In the genomic region with DNA sequence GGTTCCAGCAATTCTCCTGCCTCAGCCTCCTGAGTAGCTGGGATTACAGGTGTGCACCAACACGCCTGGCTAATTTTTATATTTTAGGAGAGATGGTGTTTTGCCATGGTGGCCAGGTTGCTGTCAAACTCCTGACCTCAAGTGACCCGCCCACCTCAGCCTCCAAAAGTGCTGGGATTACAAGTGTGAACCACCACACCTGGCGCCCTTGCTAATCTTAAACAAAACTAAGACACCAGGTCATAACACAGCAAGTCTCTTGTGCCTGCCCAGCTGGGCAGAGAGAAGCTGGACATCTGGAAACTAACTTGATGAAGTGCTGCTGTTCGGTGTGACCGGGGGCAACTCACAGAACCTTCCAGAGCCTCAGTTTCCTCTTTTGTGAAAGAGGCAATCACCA, we compare ENCODE assay signal across 24 cellular contexts.
"Had no signal": no experiment of that assay in that cellular context is flagged by ENCODE, and none has a peak within 500 bp of the region (broad histone marks: within the 10 kb centered on the region; RNA-seq: fewer than 3 reads in every experiment).

No MANE protein-coding gene starts in this region.

- H3K4me3 ChIP-seq: ovary, psoas muscle, right lobe of liver, sigmoid colon, stomach, thoracic aorta, thyroid gland, tibial nerve, upper lobe of left lung, vagina had no signal

- DNase-seq: naive thymus-derived CD8-positive, alpha-beta T cell; nephron progenitor cell; ovary; posterior cingulate gyrus; psoas muscle; right cardiac atrium; right lobe of liver; sigmoid colon; small intestine; stimulated activated CD4-positive, alpha-beta T cell treated with anti-CD3 and anti-CD28 coated beads, Interleukin-15, amount 100 ng/mL, for 24 hours; stimulated activated CD4-positive, alpha-beta T cell treated with anti-CD3 and anti-CD28 coated beads, Interleukin-2, amount 100 ng/mL, for 24 hours; stimulated activated CD4-positive, alpha-beta T cell treated with anti-CD3 and anti-CD28 coated beads, Interleukin-2, amount 100 ng/mL, for 48 hours; stimulated activated CD4-positive, alpha-beta T cell treated with anti-CD3 and anti-CD28 coated beads, Interleukin-4, amount 100 ng/mL, for 24 hours; stimulated activated naive B cell treated with anti-CD40 and anti-IgM and Interleukin-4, amounts not matched to agents 10 μg/mL and 1 μg/mL and 100 μg/mL, for 72 hours; stimulated activated naive CD4-positive, alpha-beta T cell treated with Interleukin-2 at 50 U/mL for 16 hours; stomach; thyroid gland; trophoblast cell; upper lobe of left lung had no signal

- H3K9me3 ChIP-seq: neutrophil, ovary, psoas muscle, right lobe of liver, sigmoid colon, stomach, thoracic aorta, thyroid gland, tibial nerve, upper lobe of left lung, vagina had no signal

- H3K36me3 ChIP-seq: neutrophil, ovary, right lobe of liver, sigmoid colon, stomach, thoracic aorta, thyroid gland, tibial nerve, upper lobe of left lung, vagina had no signal

- H3K27ac ChIP-seq: neutrophil, ovary, parathyroid adenoma, psoas muscle, right lobe of liver, sigmoid colon, stomach, thoracic aorta, thyroid gland, upper lobe of left lung, vagina had no signal

- H3K27me3 ChIP-seq: neutrophil, ovary, right lobe of liver, sigmoid colon, stomach, thyroid gland, tibial nerve, upper lobe of left lung, vagina had no signal
